In the genomic region with DNA sequence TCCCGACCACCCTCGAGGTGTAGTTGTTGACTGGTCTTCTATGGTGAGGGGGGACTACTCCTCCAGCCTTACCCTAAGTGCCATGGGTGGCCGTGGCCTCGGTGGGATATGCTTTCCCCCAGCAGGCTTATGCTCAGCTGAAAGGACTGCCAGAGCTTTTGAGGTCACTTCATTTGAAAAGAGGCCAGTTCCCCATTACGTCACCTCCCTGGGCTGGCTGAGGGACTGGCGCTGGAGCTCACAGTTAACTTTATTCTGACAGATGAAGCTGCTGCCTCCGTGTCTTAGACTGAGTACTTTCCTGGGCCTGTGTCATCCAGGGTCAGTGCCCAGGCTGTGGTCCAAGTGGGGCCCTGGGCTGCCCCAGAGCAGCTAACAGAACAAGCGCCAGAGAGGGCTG, we compare ENCODE assay signal across 1 cellular context.
TF ChIP-seq lines count a peak whose summit lies in the region.

No MANE protein-coding gene starts in this region.

TF ChIP-seq in HepG2, 621 proteins besides CTCF, POLR2A, EP300 and RAD21 (continues in another document):
- TF ChIP-seq AGO1 (IDR thresholded peaks at IDR 0.05; ENCODE audit: low read depth, low read length, poor library complexity, severe bottlenecking): no peak
- no peak for TF ChIP-seq SMARCC2 (IDR thresholded peaks at IDR 0.05)
- TF ChIP-seq RFXANK (CRISPR knock-in tag; IDR thresholded peaks at IDR 0.05): no peak
- TF ChIP-seq MED1 (CRISPR knock-in tag; IDR thresholded peaks at IDR 0.05): 0 out of 2 replicates have a peak, but pooled peaks have one; percentile 22
- no peak for TF ChIP-seq ZNF549 (CRISPR knock-in tag; IDR thresholded peaks at IDR 0.05)
- no peak for TF ChIP-seq ZFAT (CRISPR knock-in tag; conservative IDR thresholded peaks at IDR 0.05)
- TF ChIP-seq ZNF687 (CRISPR knock-in tag; IDR thresholded peaks at IDR 0.05): peak; percentile 48
- TF ChIP-seq ZBTB3 (CRISPR knock-in tag; IDR thresholded peaks at IDR 0.05; ENCODE audit: borderline replicate concordance, low read depth): no peak
- TF ChIP-seq YEATS4 (CRISPR knock-in tag; IDR thresholded peaks at IDR 0.05; ENCODE audit: borderline replicate concordance): peak; percentile 48; the same call in 1 of the 2 replicates
- TF ChIP-seq SMAD1 (CRISPR knock-in tag; IDR thresholded peaks at IDR 0.05; ENCODE audit: borderline replicate concordance, low read depth): 0 out of 2 replicates have a peak, but pooled peaks have one; percentile 25
- TF ChIP-seq SRF (IDR thresholded peaks at IDR 0.05; ENCODE audit: low read depth, low read length): no peak
- no peak for TF ChIP-seq WIZ (CRISPR knock-in tag; IDR thresholded peaks at IDR 0.05)
- TF ChIP-seq ADNP (CRISPR knock-in tag; IDR thresholded peaks at IDR 0.05): no peak
- TF ChIP-seq ZNF800 (CRISPR knock-in tag; IDR thresholded peaks at IDR 0.05): no peak
- 0 out of 2 replicates have a peak, but pooled peaks have one; percentile 34 for TF ChIP-seq ZNF605 (CRISPR knock-in tag; IDR thresholded peaks at IDR 0.05)
- TF ChIP-seq, protein P1, sequence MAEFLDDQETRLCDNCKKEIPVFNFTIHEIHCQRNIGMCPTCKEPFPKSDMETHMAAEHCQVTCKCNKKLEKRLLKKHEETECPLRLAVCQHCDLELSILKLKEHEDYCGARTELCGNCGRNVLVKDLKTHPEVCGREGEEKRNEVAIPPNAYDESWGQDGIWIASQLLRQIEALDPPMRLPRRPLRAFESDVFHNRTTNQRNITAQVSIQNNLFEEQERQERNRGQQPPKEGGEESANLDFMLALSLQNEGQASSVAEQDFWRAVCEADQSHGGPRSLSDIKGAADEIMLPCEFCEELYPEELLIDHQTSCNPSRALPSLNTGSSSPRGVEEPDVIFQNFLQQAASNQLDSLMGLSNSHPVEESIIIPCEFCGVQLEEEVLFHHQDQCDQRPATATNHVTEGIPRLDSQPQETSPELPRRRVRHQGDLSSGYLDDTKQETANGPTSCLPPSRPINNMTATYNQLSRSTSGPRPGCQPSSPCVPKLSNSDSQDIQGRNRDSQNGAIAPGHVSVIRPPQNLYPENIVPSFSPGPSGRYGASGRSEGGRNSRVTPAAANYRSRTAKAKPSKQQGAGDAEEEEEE (CRISPR knock-in tag; IDR thresholded peaks at IDR 0.05; ENCODE audit: borderline replicate concordance): no peak
- no peak for TF ChIP-seq ZNF878 (CRISPR knock-in tag; IDR thresholded peaks at IDR 0.05)
- 0 out of 2 replicates have a peak, but pooled peaks have one; percentile 12 for TF ChIP-seq ZNF747 (CRISPR knock-in tag; IDR thresholded peaks at IDR 0.05; ENCODE audit: borderline replicate concordance)
- peak; percentile 47; the same call in 1 of the 2 replicates for TF ChIP-seq RXRA (CRISPR knock-in tag; IDR thresholded peaks at IDR 0.05)
- TF ChIP-seq PAF1 (CRISPR knock-in tag; IDR thresholded peaks at IDR 0.05): no peak
- TF ChIP-seq PHF5A (CRISPR knock-in tag; IDR thresholded peaks at IDR 0.05; ENCODE audit: low read depth, unreplicated experiment): no peak
- TF ChIP-seq ZNF34 (CRISPR knock-in tag; IDR thresholded peaks at IDR 0.05; ENCODE audit: borderline replicate concordance): no peak
- TF ChIP-seq, protein P2, sequence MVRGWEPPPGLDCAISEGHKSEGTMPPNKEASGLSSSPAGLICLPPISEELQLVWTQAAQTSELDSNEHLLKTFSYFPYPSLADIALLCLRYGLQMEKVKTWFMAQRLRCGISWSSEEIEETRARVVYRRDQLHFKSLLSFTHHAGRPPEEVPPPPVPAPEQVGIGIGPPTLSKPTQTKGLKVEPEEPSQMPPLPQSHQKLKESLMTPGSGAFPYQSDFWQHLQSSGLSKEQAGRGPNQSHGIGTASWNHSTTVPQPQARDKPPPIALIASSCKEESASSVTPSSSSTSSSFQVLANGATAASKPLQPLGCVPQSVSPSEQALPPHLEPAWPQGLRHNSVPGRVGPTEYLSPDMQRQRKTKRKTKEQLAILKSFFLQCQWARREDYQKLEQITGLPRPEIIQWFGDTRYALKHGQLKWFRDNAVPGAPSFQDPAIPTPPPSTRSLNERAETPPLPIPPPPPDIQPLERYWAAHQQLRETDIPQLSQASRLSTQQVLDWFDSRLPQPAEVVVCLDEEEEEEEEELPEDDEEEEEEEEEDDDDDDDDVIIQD (CRISPR knock-in tag; IDR thresholded peaks at IDR 0.05; ENCODE audit: low read depth): no peak
- TF ChIP-seq DMAP1 (CRISPR knock-in tag; IDR thresholded peaks at IDR 0.05): no peak
- TF ChIP-seq TFDP2 (CRISPR knock-in tag; IDR thresholded peaks at IDR 0.05): no peak
- TF ChIP-seq NCOA2 (CRISPR knock-in tag; IDR thresholded peaks at IDR 0.05): no peak
- no peak for TF ChIP-seq ZNF883 (CRISPR knock-in tag; IDR thresholded peaks at IDR 0.05; ENCODE audit: not compliant biosample characterization)
- TF ChIP-seq ZNF205 (CRISPR knock-in tag; IDR thresholded peaks at IDR 0.05): no peak
- no peak for TF ChIP-seq XBP1 (CRISPR knock-in tag; IDR thresholded peaks at IDR 0.05)
- TF ChIP-seq HOXA7 (CRISPR knock-in tag; IDR thresholded peaks at IDR 0.05): no peak
- no peak for TF ChIP-seq SCMH1 (CRISPR knock-in tag; IDR thresholded peaks at IDR 0.05; ENCODE audit: borderline replicate concordance)
- no peak for TF ChIP-seq FIP1L1 (IDR thresholded peaks at IDR 0.05; ENCODE audit: borderline replicate concordance, insufficient read depth, low read depth, low read length)
- TF ChIP-seq ZNF207 (IDR thresholded peaks at IDR 0.05; ENCODE audit: borderline replicate concordance): no peak
- no peak for TF ChIP-seq ZNF891 (CRISPR knock-in tag; IDR thresholded peaks at IDR 0.05)
- no peak for TF ChIP-seq ZHX2 (IDR thresholded peaks at IDR 0.05; ENCODE audit: low read depth)
- TF ChIP-seq ZHX2 (CRISPR knock-in tag; IDR thresholded peaks at IDR 0.05; ENCODE audit: borderline replicate concordance): no peak
- no peak for TF ChIP-seq GMEB1 (CRISPR knock-in tag; IDR thresholded peaks at IDR 0.05; ENCODE audit: borderline replicate concordance)
- no peak for TF ChIP-seq NBN (conservative IDR thresholded peaks at IDR 0.05)
- TF ChIP-seq PBX2 (CRISPR knock-in tag; IDR thresholded peaks at IDR 0.05): no peak
